Comparison of ENCODE assay signal across 24 cellular contexts in the genomic region with DNA sequence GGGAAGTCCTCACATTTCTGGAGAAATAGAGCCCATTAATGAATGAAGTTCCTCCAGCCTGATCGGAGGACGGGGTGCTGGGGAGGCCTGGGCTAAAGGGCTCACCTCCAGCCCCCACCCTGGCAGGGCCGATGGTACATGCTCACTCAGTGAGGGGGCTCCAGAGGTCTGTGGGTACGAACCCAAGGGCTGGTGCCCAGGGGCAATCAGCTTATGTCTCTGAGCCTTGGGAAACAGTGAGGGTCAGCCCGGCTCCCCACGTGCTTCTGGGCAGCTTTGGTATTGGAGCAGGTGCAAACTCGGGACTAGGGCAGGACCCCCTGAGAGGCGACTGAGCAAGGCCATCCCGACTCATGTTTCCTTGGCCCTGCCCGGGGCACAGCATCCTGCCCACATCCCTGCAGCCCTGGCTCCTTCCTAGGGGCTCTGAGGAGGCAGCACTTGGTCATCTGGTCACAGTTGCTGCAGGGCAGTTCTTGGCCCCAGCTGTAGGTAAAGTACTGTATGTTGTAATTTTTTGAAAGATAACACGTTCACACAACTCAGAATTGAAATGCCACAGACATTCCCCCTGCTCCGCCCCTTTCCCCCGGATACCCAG. TPM values are rescaled to one million over a fixed set of nuclear protein-coding genes. Genes with fewer than 3 reads are reported as not detected.
DNase-seq lines count a peak whose midpoint lies in the region; ATAC-seq and TF ChIP-seq lines count a peak whose summit lies in the region.
"Had no signal": no experiment of that assay in that cellular context is flagged by ENCODE, and none has a peak within 500 bp of the region (broad histone marks: within the 10 kb centered on the region; RNA-seq: fewer than 3 reads in every experiment).

No MANE protein-coding gene starts in this region.

- no peak for ATAC-seq in HG03139 (IDR thresholded peaks at IDR 0.05; ENCODE audit: unreplicated experiment)
- ATAC-seq: gastrocnemius medialis had no signal

- H3K23ac ChIP-seq in trophoblast cell (ENCODE audit: low read length), result no peak overlapping the region

- no peak overlapping the region for H3K4me3 ChIP-seq in BLaER1 treated with 17β-estradiol and CSF1 and Interleukin-3, amounts not matched to agents 10 nM and 100 nM
- H3K4me3 ChIP-seq in fibroblast of villous mesenchyme (ENCODE audit: low read depth, low read length) (no peak overlapping the region), trophoblast cell (ENCODE audit: low read depth, low read length) (no peak overlapping the region), esophagus squamous epithelium (no peak overlapping the region)
- H3K4me3 ChIP-seq: gastrocnemius medialis had no signal

- intact Hi-C loops in esophagus squamous epithelium (cut with DNase I), result no loop called here

- peak overlapping the region in 6 of 11 experiments; percentile 6 to 66 (median 55); a peak in 8 of 22 replicates for H3K4me2 ChIP-seq in BLaER1 treated with 17β-estradiol and CSF1 and Interleukin-3, amounts not matched to agents 10 nM and 100 nM
- H3K4me2 ChIP-seq in trophoblast cell (ENCODE audit: low read length), result no peak overlapping the region

- no peaks in the 10 kb centered on the region for H3K27me3 ChIP-seq in BLaER1 treated with 17β-estradiol and CSF1 and Interleukin-3, amounts not matched to agents 10 nM and 100 nM
- H3K27me3 ChIP-seq in trophoblast cell (ENCODE audit: insufficient read depth, low read length) (no peaks in the 10 kb centered on the region), esophagus squamous epithelium (peaks cover 0 to 52% (median 0%) of the 10 kb centered on the region in 4 donors)
- H3K27me3 ChIP-seq: gastrocnemius medialis had no signal

- no peaks in the 10 kb centered on the region for H3K36me3 ChIP-seq in BLaER1 treated with 17β-estradiol and CSF1 and Interleukin-3, amounts not matched to agents 10 nM and 100 nM
- H3K36me3 ChIP-seq in trophoblast cell (ENCODE audit: control insufficient read depth in 1 of 2, insufficient read depth in 2 of 2, low read length in 2 of 2) (no peaks in the 10 kb centered on the region), esophagus squamous epithelium (no peaks in the 10 kb centered on the region)
- H3K36me3 ChIP-seq: gastrocnemius medialis had no signal

- no peaks in the 10 kb centered on the region; a peak in 1 of 22 replicates for H3K9me3 ChIP-seq in BLaER1 treated with 17β-estradiol and CSF1 and Interleukin-3, amounts not matched to agents 10 nM and 100 nM (replicated peaks in 1 of 11)
- H3K9me3 ChIP-seq in trophoblast cell (ENCODE audit: insufficient read depth, low read depth, low read length) (no peaks in the 10 kb centered on the region), esophagus squamous epithelium (no peaks in the 10 kb centered on the region)
- H3K9me3 ChIP-seq: gastrocnemius medialis had no signal

- H3K79me2 ChIP-seq in trophoblast cell (ENCODE audit: control insufficient read depth, insufficient read depth, low read length, poor library complexity), result no peaks in the 10 kb centered on the region

- H3K4me1 ChIP-seq in BLaER1 treated with 17β-estradiol and CSF1 and Interleukin-3, amounts not matched to agents 10 nM and 100 nM, result peaks cover 24 to 66% (median 51%) of the 10 kb centered on the region in 10 experiments
- no peaks in the 10 kb centered on the region for H3K4me1 ChIP-seq in trophoblast cell (ENCODE audit: control insufficient read depth in 1 of 2, insufficient read depth in 2 of 2, low read length in 2 of 2)
- peaks cover 6 to 35% (median 19%) of the 10 kb centered on the region in 3 donors for H3K4me1 ChIP-seq in esophagus squamous epithelium

- H2BK12ac ChIP-seq in trophoblast cell (ENCODE audit: low read length), result no peak overlapping the region

- no peak for TF ChIP-seq CTCF in fibroblast of villous mesenchyme (IDR thresholded peaks at IDR 0.05; ENCODE audit: insufficient read depth, low read depth, low read length)
- no peak for TF ChIP-seq CTCF in esophagus squamous epithelium (IDR thresholded peaks at IDR 0.05)

- H3K18ac ChIP-seq in trophoblast cell (ENCODE audit: low read length), result no peak overlapping the region

- no peaks in the 10 kb centered on the region for H4K20me1 ChIP-seq in BLaER1 treated with 17β-estradiol and CSF1 and Interleukin-3, amounts not matched to agents 10 nM and 100 nM

- H3K27ac ChIP-seq in BLaER1 treated with 17β-estradiol and CSF1 and Interleukin-3, amounts not matched to agents 10 nM and 100 nM, result peak overlapping the region in 2 of 11 experiments; percentile 32 to 84; a peak in 4 of 22 replicates
- H3K27ac ChIP-seq in trophoblast cell (ENCODE audit: low read depth, low read length) (no peak overlapping the region), esophagus squamous epithelium (no peak overlapping the region)
- H3K27ac ChIP-seq: C4-2B, VCaP had no signal

- no peaks in the 10 kb centered on the region for H3K79me1 ChIP-seq in trophoblast cell (ENCODE audit: low read length)

- no peak overlapping the region for H2AFZ ChIP-seq in trophoblast cell (ENCODE audit: insufficient read depth, low read length, poor library complexity)

- no CpG with 5 or more reads among the region's 13 CpGs for WGBS in trophoblast cell (ENCODE audit: extremely low coverage, insufficient coverage, insufficient read length)
- 64 to 66% methylated on average over 5 to 6 of the region's 13 CpGs for WGBS in esophagus squamous epithelium, 2 donors

- no peak overlapping the region for H3K14ac ChIP-seq in trophoblast cell (ENCODE audit: low read length)

- H2BK5ac ChIP-seq in trophoblast cell (ENCODE audit: low read depth, low read length, poor library complexity), result no peak overlapping the region

- 0 out of 22 replicates have a peak overlapping the region, but pooled peaks of 1 of the 11 experiments have one; percentile 8 for H3K9ac ChIP-seq in BLaER1 treated with 17β-estradiol and CSF1 and Interleukin-3, amounts not matched to agents 10 nM and 100 nM
- H3K9ac ChIP-seq in trophoblast cell (ENCODE audit: low read length), result no peak overlapping the region

- no peak overlapping the region for H4K8ac ChIP-seq in trophoblast cell (ENCODE audit: low read depth, low read length)

- no peak for TF ChIP-seq POLR2A in esophagus squamous epithelium (IDR thresholded peaks at IDR 0.05)

- no peak overlapping the region for H2AK5ac ChIP-seq in trophoblast cell (ENCODE audit: low read length)

- H4K12ac ChIP-seq in trophoblast cell (ENCODE audit: low read depth, low read length), result no peak overlapping the region

- DNase-seq in RPMI7951 (ENCODE audit: low read depth) (peak; percentile 89), fibroblast of villous mesenchyme (ENCODE audit: low read depth) (peak; percentile 53), trophoblast cell (peak; percentile 77 to 82), DMS153 (lab: John Stamatoyannopoulos, UW) (no peak), esophagus squamous epithelium (lab: John Stamatoyannopoulos, UW) (no peak), NCI-H1048 (lab: John Stamatoyannopoulos, UW) (no peak)
- DNase-seq: activated CD4-positive, alpha-beta T cell treated with anti-CD3 and anti-CD28 coated beads for 48 hours; activated CD8-positive, alpha-beta memory T cell treated with anti-CD3 and anti-CD28 coated beads for 24 hours; activated gamma-delta T cell; effector memory CD4-positive, alpha-beta T cell; gastrocnemius medialis; HCEC 1CT; KBM-7; MM.1S; NCI-H1417 treated with DMSO at 0.1 percent for 48 hours; NCI-H446; stimulated activated CD4-positive, alpha-beta T cell treated with anti-CD3 and anti-CD28 coated beads, Interleukin-2, amount 100 ng/mL, for 48 hours had no signal

- no peak overlapping the region for H4K91ac ChIP-seq in trophoblast cell (ENCODE audit: low read depth, low read length)

- H3K4ac ChIP-seq in trophoblast cell (ENCODE audit: low read depth, low read length), result no peak overlapping the region

- H2BK120ac ChIP-seq in trophoblast cell (ENCODE audit: insufficient read depth, low read length, poor library complexity), result no peak overlapping the region

RNA-seq across cellular contexts. Expression of gene CETP, which starts 1.0 kb away (rescaled TPM):
- total RNA-seq in RPMI7951 (2014; rRNA removed; shearing (Covaris generic)), result 3.5 and 4.8 TPM in 2 replicates
- not detected in 2 replicates for total RNA-seq in fibroblast of villous mesenchyme
- polyA plus RNA-seq in trophoblast cell (2013), result 0.07 and 0.12 TPM in 2 replicates
- under 1 TPM in 3 of 4 donors, not detected in 1; 0.19 to 0.32 (median 0.31) TPM for total RNA-seq in esophagus squamous epithelium
- total RNA-seq: Daoy, epithelial cell of proximal tubule, gastrocnemius medialis, HT1080 had no signal

RNA-seq across cellular contexts. Expression of gene NLRC5, which starts 28.6 kb away (rescaled TPM):
- total RNA-seq in RPMI7951 (2014; rRNA removed; shearing (Covaris generic)), result 15.0 and 16.1 TPM in 2 replicates
- 44.0 and 67.6 TPM in 2 replicates for total RNA-seq in fibroblast of villous mesenchyme
- polyA plus RNA-seq in trophoblast cell (2013), result 0.08 and 0.11 TPM in 2 replicates
- 10 to 100 TPM in 3 of 4 donors, 1 to 10 TPM in 1; 7.7 to 25.2 (median 14.1) TPM for total RNA-seq in esophagus squamous epithelium

RNA-seq across cellular contexts. Expression of gene HERPUD1, which starts 28.8 kb away (rescaled TPM):
- total RNA-seq in RPMI7951 (2014; rRNA removed; shearing (Covaris generic)), result 98.9 and 103 TPM in 2 replicates
- 98.4 and 135 TPM in 2 replicates for total RNA-seq in fibroblast of villous mesenchyme
- polyA plus RNA-seq in trophoblast cell (2013), result 252 and 267 TPM in 2 replicates
- 10 to 100 TPM; 40.6 to 81.3 (median 43.9) TPM for total RNA-seq in esophagus squamous epithelium

Comparison
In these comparisons a context has a peak if more than half of its experiments do, and no peak if none do; other contexts are left out.
1. DNase-seq: peak in RPMI7951 (single experiment), fibroblast of villous mesenchyme (single experiment) and trophoblast cell (2 of 2); none in DMS153 (single experiment), esophagus squamous epithelium (single experiment) and NCI-H1048 (single experiment).